ENCODE assay signal across 11 cellular contexts in genomic region chr22:40076702-40077645, GRCh38.
DNase-seq lines count a peak whose midpoint lies in the region; ATAC-seq and TF ChIP-seq lines count a peak whose summit lies in the region.
"Had no signal": no experiment of that assay in that cellular context is flagged by ENCODE, and none has a peak within 500 bp of the region (broad histone marks: within the 10 kb centered on the region; RNA-seq: fewer than 3 reads in every experiment).

No MANE protein-coding gene starts in this region.

- H3K4me3 ChIP-seq in CD8-positive, alpha-beta memory T cell (ENCODE audit: low read length) = no peak overlapping the region
- no peak overlapping the region for H3K4me3 ChIP-seq in Loucy (ENCODE audit: low read length, poor library complexity, severe bottlenecking)
- no peak overlapping the region for H3K4me3 ChIP-seq in adrenal gland
- H3K4me3 ChIP-seq in psoas muscle = no peak overlapping the region

- H3K9ac ChIP-seq in Loucy (ENCODE audit: low read depth, low read length, poor library complexity, severe bottlenecking) = no peak overlapping the region

- no peak for TF ChIP-seq CTCF in Loucy (conservative IDR thresholded peaks at IDR 0.05; ENCODE audit: low read length)
- no peak for TF ChIP-seq CTCF in adrenal gland (IDR thresholded peaks at IDR 0.05)
- TF ChIP-seq CTCF in psoas muscle (IDR thresholded peaks at IDR 0.05) = no peak

- H3K4me2 ChIP-seq in Loucy (ENCODE audit: low read depth, low read length, poor library complexity, severe bottlenecking) = peak overlapping the region; percentile 54

- no peak for DNase-seq in CD8-positive, alpha-beta memory T cell
- DNase-seq in adrenal gland = no peak
- DNase-seq in naive thymus-derived CD8-positive, alpha-beta T cell = peak in 1 of 10 donors; percentile 8
- no peak for DNase-seq in NCI-H1092 treated with DMSO at 0.1 percent for 48 hours (lab: John Stamatoyannopoulos, UW)
- DNase-seq in psoas muscle = no peak
- no peak for DNase-seq in RKO (ENCODE audit: low spot score)
- DNase-seq: MV-4-11; NCI-H526 treated with DMSO at 0.1 percent for 48 hours; stimulated activated naive CD4-positive, alpha-beta T cell treated with Interleukin-2 at 50 U/mL for 16 hours had no signal

- ATAC-seq in naive thymus-derived CD8-positive, alpha-beta T cell = peak; percentile 51 to 52
- no peak for ATAC-seq in psoas muscle
- no peak for ATAC-seq in HG03469 (IDR thresholded peaks at IDR 0.05; ENCODE audit: unreplicated experiment)

- peaks cover 55 to 63% (median 58%) of the 10 kb centered on the region in 3 donors for H3K4me1 Mint-ChIP-seq in CD8-positive, alpha-beta memory T cell
- peaks cover 34 to 67% (median 47%) of the 10 kb centered on the region in 4 donors for H3K4me1 Mint-ChIP-seq in naive thymus-derived CD8-positive, alpha-beta T cell

- no peaks in the 10 kb centered on the region for H3K9me3 Mint-ChIP-seq in CD8-positive, alpha-beta memory T cell
- H3K9me3 Mint-ChIP-seq in naive thymus-derived CD8-positive, alpha-beta T cell = no peaks in the 10 kb centered on the region

- H3K27me3 Mint-ChIP-seq in CD8-positive, alpha-beta memory T cell = no peaks in the 10 kb centered on the region
- H3K27me3 Mint-ChIP-seq in naive thymus-derived CD8-positive, alpha-beta T cell = no peaks in the 10 kb centered on the region

- H3K4me1 ChIP-seq in CD8-positive, alpha-beta memory T cell (ENCODE audit: insufficient read depth, low read length) = peaks cover 52% of the 10 kb centered on the region
- H3K4me1 ChIP-seq in Loucy (ENCODE audit: insufficient read depth, low read length, poor library complexity, severe bottlenecking) (peaks cover 24% of the 10 kb centered on the region), adrenal gland (replicated peaks in 1 of 2) (peaks cover 13 to 19% of the 10 kb centered on the region in 2 donors), psoas muscle (peaks cover 28% of the 10 kb centered on the region)

- peaks cover 87% of the 10 kb centered on the region for H3K79me2 ChIP-seq in Loucy (ENCODE audit: insufficient read depth, low read length)

- CTCF ChIA-PET in CD8-positive, alpha-beta memory T cell (lab: Charles Lee) = no interaction called here

- peak overlapping the region in 5 of 7 donors; percentile 12 to 46 (median 41) for H3K4me3 Mint-ChIP-seq in CD8-positive, alpha-beta memory T cell
- H3K4me3 Mint-ChIP-seq in naive thymus-derived CD8-positive, alpha-beta T cell = peak overlapping the region; percentile 9 to 82 (median 60)

- H3K9me2 ChIP-seq in Loucy (replicated peaks; ENCODE audit: low read depth, low read length) = no peaks in the 10 kb centered on the region

- no peaks in the 10 kb centered on the region for H3K27me3 ChIP-seq in CD8-positive, alpha-beta memory T cell (ENCODE audit: insufficient read depth, low read length, poor library complexity, severe bottlenecking)
- H3K27me3 ChIP-seq in Loucy (ENCODE audit: insufficient read depth, low read length, poor library complexity, severe bottlenecking) (no peaks in the 10 kb centered on the region), adrenal gland (no peaks in the 10 kb centered on the region), psoas muscle (ENCODE audit: insufficient read depth in 3 of 3, low read length in 2 of 3) (no peaks in the 10 kb centered on the region)

- 31 to 48% (median 42%) methylated on average over 8 of the region's 8 CpGs for WGBS in adrenal gland, 4 donors
- 76 to 87% (median 79%) methylated on average over 8 of the region's 8 CpGs for WGBS in psoas muscle, 3 donors

- POLR2A ChIA-PET in CD8-positive, alpha-beta memory T cell (lab: Charles Lee) = no interaction called here
- POLR2A ChIA-PET in naive thymus-derived CD8-positive, alpha-beta T cell (lab: Charles Lee) = interaction anchor here (0.7 to 0.8 kb wide), 2 partner anchors 22 to 474 kb away, joined by 3 read pairs; no protein-coding TSS in a partner anchor

- no peak overlapping the region for H3K27ac ChIP-seq in CD8-positive, alpha-beta memory T cell (ENCODE audit: low read depth, low read length)
- H3K27ac ChIP-seq in adrenal gland (peak overlapping the region in 4 of 5 donors; percentile 5 to 50 (median 30)), psoas muscle (no peak overlapping the region)

- H3K27ac Mint-ChIP-seq in CD8-positive, alpha-beta memory T cell = peak overlapping the region in 7 of 8 donors; percentile 1 to 99 (median 68)
- H3K27ac Mint-ChIP-seq in naive thymus-derived CD8-positive, alpha-beta T cell = peak overlapping the region in 9 of 10 donors; percentile 29 to 93 (median 79)

- no peaks in the 10 kb centered on the region for H3K9me3 ChIP-seq in CD8-positive, alpha-beta memory T cell (ENCODE audit: low read length)
- H3K9me3 ChIP-seq in Loucy (ENCODE audit: insufficient read depth, low read depth, low read length) (no peaks in the 10 kb centered on the region), adrenal gland (replicated peaks in 1 of 3) (no peaks in the 10 kb centered on the region), psoas muscle (no peaks in the 10 kb centered on the region)

- intact Hi-C loops in adrenal gland (cut with DNase I) = no loop called here
- intact Hi-C loops in psoas muscle (cut with DNase I) = no loop called here

- H3F3A ChIP-seq in Loucy (ENCODE audit: low read depth) = no peaks in the 10 kb centered on the region

- peaks cover 37% of the 10 kb centered on the region for H4K20me1 ChIP-seq in Loucy (ENCODE audit: insufficient read depth, low read length, poor library complexity, severe bottlenecking)

- no peak overlapping the region for H2AFZ ChIP-seq in Loucy (ENCODE audit: low read length)

- H3K36me3 ChIP-seq in CD8-positive, alpha-beta memory T cell (ENCODE audit: insufficient read depth, low read length) = no peaks in the 10 kb centered on the region
- H3K36me3 ChIP-seq in Loucy (ENCODE audit: insufficient read depth, low read length) (no peaks in the 10 kb centered on the region), adrenal gland (replicated peaks in 1 of 2) (no peaks in the 10 kb centered on the region), psoas muscle (ENCODE audit: insufficient read depth in 1 of 2, low read depth in 1 of 2) (no peaks in the 10 kb centered on the region)

- no peak for TF ChIP-seq POLR2A in adrenal gland (IDR thresholded peaks at IDR 0.05)

- H3K36me3 Mint-ChIP-seq in CD8-positive, alpha-beta memory T cell = peaks cover 0 to 9% (median 2%) of the 10 kb centered on the region in 3 donors
- peaks cover 0 to 3% (median 0%) of the 10 kb centered on the region in 3 donors for H3K36me3 Mint-ChIP-seq in naive thymus-derived CD8-positive, alpha-beta T cell

Comparison
In these comparisons a context has a peak if more than half of its experiments do, and no peak if none do; other contexts are left out.
1. H3K27ac ChIP-seq: peak in adrenal gland (4 of 5); none in CD8-positive, alpha-beta memory T cell (single experiment) and psoas muscle (single experiment).
2. ATAC-seq: peak in naive thymus-derived CD8-positive, alpha-beta T cell (2 of 2); none in psoas muscle (0 of 4) and HG03469 (single experiment).